In the genomic region with DNA sequence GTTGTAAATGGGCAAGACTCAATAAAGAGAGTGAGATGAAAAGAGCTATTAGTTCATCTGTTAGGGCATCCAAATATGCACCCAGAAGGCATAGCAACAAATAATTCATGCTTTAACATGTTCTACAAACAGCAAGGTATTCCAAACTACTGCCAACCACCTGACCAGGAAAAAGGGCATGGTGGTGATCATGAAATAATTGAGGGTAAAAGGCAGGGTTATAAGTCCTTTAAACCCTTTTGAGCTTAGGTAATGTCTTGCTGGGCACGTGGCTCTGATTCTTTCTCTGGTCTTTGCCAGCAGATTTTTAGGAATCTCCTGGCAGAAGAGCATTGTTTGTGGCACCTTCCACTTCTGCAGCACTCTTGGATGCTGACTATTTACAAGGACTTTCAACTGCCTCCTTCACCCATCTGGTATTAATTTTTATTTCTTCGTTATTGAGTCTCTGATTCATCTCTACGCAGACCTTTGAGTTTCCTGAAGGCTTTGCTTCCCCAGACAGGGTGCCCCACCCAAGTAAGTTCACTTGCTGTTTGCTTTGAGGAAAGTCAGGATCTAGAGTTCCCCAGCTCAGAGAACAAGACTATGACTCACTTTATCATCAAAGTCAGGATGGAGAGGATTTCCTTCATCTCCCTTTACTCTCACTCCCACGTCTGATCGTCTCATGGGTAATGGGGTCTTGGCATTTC, we compare ENCODE assay signal across 10 cellular contexts.
DNase-seq lines count a peak whose midpoint lies in the region; ATAC-seq, FAIRE-seq and TF ChIP-seq lines count a peak whose summit lies in the region.
"Had no signal": no experiment of that assay in that cellular context is flagged by ENCODE, and none has a peak within 500 bp of the region (broad histone marks: within the 10 kb centered on the region; RNA-seq: fewer than 3 reads in every experiment).

No MANE protein-coding gene starts in this region.

- H3K9me3 Mint-ChIP-seq in glutamatergic neuron (ENCODE audit: unreplicated experiment): peaks cover 2% of the 10 kb centered on the region

- no peaks in the 10 kb centered on the region for H3K79me2 ChIP-seq in fibroblast of lung (ENCODE audit: control insufficient read depth, insufficient read depth, low read length)

- peaks cover 4% of the 10 kb centered on the region for H3K36me3 Mint-ChIP-seq in glutamatergic neuron (ENCODE audit: unreplicated experiment)
- H3K36me3 Mint-ChIP-seq: brain had no signal

- H3K4me3 Mint-ChIP-seq in glutamatergic neuron (ENCODE audit: unreplicated experiment): no peak overlapping the region
- H3K4me3 Mint-ChIP-seq: brain had no signal

- H3K27me3 ChIP-seq in fibroblast of lung (ENCODE audit: control insufficient read depth, insufficient read depth, low read length) (no peaks in the 10 kb centered on the region), pancreas (no peaks in the 10 kb centered on the region), dorsolateral prefrontal cortex (no peaks in the 10 kb centered on the region)

- DNase-seq in COLO829 (ENCODE audit: low spot score) (peak; percentile 43), RPMI7951 (ENCODE audit: low read depth) (peak; percentile 92), fibroblast of lung (ENCODE audit: low read depth in 2 of 2) (peak; percentile 86 to 97), pancreas (no peak), DMS53 (lab: John Stamatoyannopoulos, UW) (no peak), glutamatergic neuron (no peak), dorsolateral prefrontal cortex (no peak)
- DNase-seq in activated CD4-positive, alpha-beta T cell treated with anti-CD3 and anti-CD28 coated beads for 4 hours: no peak
- DNase-seq: NCI-H2081 treated with DMSO at 0.1 percent for 48 hours had no signal

- 67 to 75% methylated on average over 5 of the region's 5 CpGs for WGBS in pancreas, 2 donors

- H3K9ac ChIP-seq in fibroblast of lung (ENCODE audit: insufficient read depth, low read length): no peak overlapping the region

- no peak for TF ChIP-seq CTCF in fibroblast of lung (conservative IDR thresholded peaks at IDR 0.05 in 1 of 2, IDR thresholded peaks at IDR 0.05 in 1 of 2; ENCODE audit: low read depth in 1 of 2, low read length in 2 of 2)
- TF ChIP-seq CTCF in pancreas (IDR thresholded peaks at IDR 0.05): no peak
- TF ChIP-seq CTCF in glutamatergic neuron (IDR thresholded peaks at IDR 0.05; ENCODE audit: partially characterized antibody, unreplicated experiment): no peak
- no peak for TF ChIP-seq CTCF in dorsolateral prefrontal cortex (IDR thresholded peaks at IDR 0.05 in 54 of 56, conservative IDR thresholded peaks at IDR 0.05 in 2 of 56; ENCODE audit: low read depth in 1 of 56, partially characterized antibody in 56 of 56)

- no peak overlapping the region for H3K27ac Mint-ChIP-seq in glutamatergic neuron (ENCODE audit: unreplicated experiment)

- H3K9me3 ChIP-seq in fibroblast of lung (ENCODE audit: control insufficient read depth, insufficient read depth, low read depth, low read length) (no peaks in the 10 kb centered on the region), pancreas (no peaks in the 10 kb centered on the region)

- no peaks in the 10 kb centered on the region for H3K36me3 ChIP-seq in fibroblast of lung (ENCODE audit: control insufficient read depth, insufficient read depth, low read length)
- H3K36me3 ChIP-seq in pancreas: no peaks in the 10 kb centered on the region

- peaks cover 12% of the 10 kb centered on the region for H3K27me3 Mint-ChIP-seq in glutamatergic neuron (ENCODE audit: unreplicated experiment)

- H4K20me1 ChIP-seq in fibroblast of lung (ENCODE audit: control insufficient read depth, extremely low read depth, insufficient read depth, low read length): no peaks in the 10 kb centered on the region

- intact Hi-C loops in pancreas (cut with DNase I) (no loop called here), dorsolateral prefrontal cortex (cut with DNase I) (no loop called here)

- H3K4me1 ChIP-seq in fibroblast of lung (ENCODE audit: control insufficient read depth, extremely low read depth, insufficient read depth, low read length): peaks cover 18% of the 10 kb centered on the region
- H3K4me1 ChIP-seq in pancreas: no peaks in the 10 kb centered on the region

- peaks cover 4% of the 10 kb centered on the region for H3K4me1 Mint-ChIP-seq in glutamatergic neuron (ENCODE audit: low read depth, unreplicated experiment)

- H3K4me3 ChIP-seq in fibroblast of lung (replicated peaks in 1 of 4; ENCODE audit: control extremely low read depth in 1 of 4, insufficient read depth in 1 of 4, low read depth in 3 of 4, low read length in 4 of 4): no peak overlapping the region
- H3K4me3 ChIP-seq in pancreas: no peak overlapping the region
- no peak overlapping the region for H3K4me3 ChIP-seq in dorsolateral prefrontal cortex

- no peak overlapping the region for H2AFZ ChIP-seq in fibroblast of lung (ENCODE audit: low read length)

- FAIRE-seq in pancreas (lab: Jason Lieb, UNC): no peak

- H3K27ac ChIP-seq in fibroblast of lung (ENCODE audit: insufficient read depth, low read length) (peak overlapping the region; percentile 22), pancreas (no peak overlapping the region), dorsolateral prefrontal cortex (no peak overlapping the region)

- peak in 3 of 4 donors; percentile 36 to 37 (median 37) for ATAC-seq in pancreas

- H3K4me2 ChIP-seq in fibroblast of lung (ENCODE audit: extremely low read depth, insufficient read depth, low read length): peak overlapping the region; percentile 26

Comparison
In these comparisons a context has a peak if more than half of its experiments do, and no peak if none do; other contexts are left out.
1. DNase-seq: peak in COLO829 (single experiment), RPMI7951 (single experiment) and fibroblast of lung (2 of 2); none in pancreas (0 of 6), DMS53 (single experiment), glutamatergic neuron (single experiment), dorsolateral prefrontal cortex (0 of 10) and activated CD4-positive, alpha-beta T cell treated with anti-CD3 and anti-CD28 coated beads for 4 hours (0 of 2).